In genomic region chr9:91117959-91118651, GRCh38 we compare ENCODE assay signal across 9 cellular contexts.
DNase-seq lines count a peak whose midpoint lies in the region; ATAC-seq, FAIRE-seq and TF ChIP-seq lines count a peak whose summit lies in the region.
"Had no signal": no experiment of that assay in that cellular context is flagged by ENCODE, and none has a peak within 500 bp of the region (broad histone marks: within the 10 kb centered on the region; RNA-seq: fewer than 3 reads in every experiment).

No MANE protein-coding gene starts in this region.

- H3K4me1 Mint-ChIP-seq in HFFc6 (ENCODE audit: low read depth) = peaks cover 50% of the 10 kb centered on the region

- peak overlapping the region; percentile 14 for H3K4me2 ChIP-seq in K562 (ENCODE audit: insufficient read depth, low read length)

- H2AFZ ChIP-seq in K562 (ENCODE audit: low read depth, low read length) = peak overlapping the region; percentile 83

- H3K27ac Mint-ChIP-seq in HFFc6 = peak overlapping the region; percentile 91

- DNase-seq in HFFc6 = peak; percentile 59
- peak in 2 of 4 experiments; percentile 25 to 31 for DNase-seq in K562 (ENCODE audit: extremely low read depth in 1 of 4, low spot score in 3 of 4)
- peak; percentile 15 for DNase-seq in iPS DF 19.7 (ENCODE audit: low read depth, low spot score)
- peak; percentile 89 to 95 for DNase-seq in psoas muscle
- DNase-seq in A673 (ENCODE audit: low spot score) = no peak
- DNase-seq in stimulated activated naive CD4-positive, alpha-beta T cell treated with Interleukin-2 at 50 U/mL for 16 hours (lab: John Stamatoyannopoulos, UW) = no peak
- no peak for DNase-seq in COLO829 (ENCODE audit: low spot score)

- TF ChIP-seq POLR2A in K562 (conservative IDR thresholded peaks at IDR 0.05) = no peak

- peaks cover 3% of the 10 kb centered on the region; the same call in 1 of the 2 replicates for H3K27me3 Mint-ChIP-seq in HFFc6 (ENCODE audit: insufficient read depth)

- H3K27me3 ChIP-seq in K562 (ENCODE audit: control insufficient read depth in 2 of 2, insufficient read depth in 2 of 2, low read length in 2 of 2) (no peaks in the 10 kb centered on the region), psoas muscle (ENCODE audit: insufficient read depth in 3 of 3, low read length in 2 of 3) (no peaks in the 10 kb centered on the region), A673 (replicated peaks; ENCODE audit: insufficient read depth, low read depth, low read length, poor library complexity) (no peaks in the 10 kb centered on the region)

- no peak overlapping the region; a peak in 1 of 4 replicates for H3K9ac ChIP-seq in K562 (ENCODE audit: insufficient read depth in 1 of 2, low read depth in 2 of 2, low read length in 2 of 2)

- ATAC-seq in K562 = peak; percentile 72; the same call in 2 of the 3 replicates
- ATAC-seq in psoas muscle = peak; percentile 96 to 98 (median 97)
- no peak for ATAC-seq in HG03439 (IDR thresholded peaks at IDR 0.05; ENCODE audit: unreplicated experiment)

- intact Hi-C loops in K562 (cut with micrococcal nuclease) = no loop called here
- intact Hi-C loops in psoas muscle (cut with DNase I) = loop anchor here in 1 of 2 donors (1.0 to 5.0 kb wide), 2 partner anchors 18 to 74 kb away; no protein-coding TSS in a partner anchor
- intact Hi-C loops in A673 (cut with micrococcal nuclease; ENCODE audit: unreplicated experiment) = no loop called here

- no peak for FAIRE-seq in K562 (lab: Jason Lieb, UNC)
- FAIRE-seq: colon had no signal

- H3K9me1 ChIP-seq in K562 (ENCODE audit: control insufficient read depth, insufficient read depth, low read length) = no peaks in the 10 kb centered on the region

- TF ChIP-seq EP300 in K562 (IDR thresholded peaks at IDR 0.05; ENCODE audit: low read length) = no peak

- CTCF ChIA-PET in K562 (lab: Yijun Ruan, JAX; ENCODE audit: low intra/inter-chr PET ratio) = no interaction called here
- CTCF ChIA-PET in A673 (lab: Charles Lee) = no interaction called here

- peak overlapping the region; percentile 85 for H3K4me3 Mint-ChIP-seq in HFFc6

- BruUV-seq in K562 (replicated peaks; lab: Mats Ljungman, UMichigan) = no TSS peak
- no TSS peak for BruUV-seq in A673 (replicated peaks; lab: Mats Ljungman, UMichigan)

- H3K27ac ChIP-seq in K562 (ENCODE audit: extremely low read depth, low read depth, low read length) (no peak overlapping the region), psoas muscle (peak overlapping the region; percentile 92), A673 (ENCODE audit: low read depth, low read length, poor library complexity, severe bottlenecking) (no peak overlapping the region)

- 30% methylated on average over 28 of the region's 35 CpGs for WGBS in K562 (ENCODE audit: insufficient coverage, low coverage, missing lambda C conversion rate)
- WGBS in psoas muscle, 3 donors = 4 to 9% (median 6%) methylated on average over 35 of the region's 35 CpGs

- POLR2A ChIA-PET in K562 (lab: Yijun Ruan, JAX) = no interaction called here
- POLR2A ChIA-PET in A673 (lab: Charles Lee; ENCODE audit: low non-redundant PET) = no interaction called here

- H3K4me1 ChIP-seq in K562 (replicated peaks in 1 of 2; ENCODE audit: control insufficient read depth in 2 of 2, insufficient read depth in 2 of 2, low read length in 2 of 2) (peaks cover 8 to 12% of the 10 kb centered on the region in 2 experiments; a peak in 3 of 5 replicates), psoas muscle (peaks cover 30% of the 10 kb centered on the region), A673 (ENCODE audit: insufficient read depth, low read length, poor library complexity, severe bottlenecking) (peaks cover 4% of the 10 kb centered on the region)

- in situ Hi-C loops in K562 (cut with MboI) = no loop called here

- no peaks in the 10 kb centered on the region for H3K9me3 ChIP-seq in K562 (replicated peaks; ENCODE audit: control insufficient read depth, insufficient read depth, low read depth, low read length)
- no peaks in the 10 kb centered on the region for H3K9me3 ChIP-seq in psoas muscle
- H3K9me3 ChIP-seq in A673 (ENCODE audit: low read depth, low read length, poor library complexity, severe bottlenecking) = no peaks in the 10 kb centered on the region

- TF ChIP-seq RAD21 in K562 (CRISPR knock-in tag; conservative IDR thresholded peaks at IDR 0.05 in 1 of 2, IDR thresholded peaks at IDR 0.05 in 1 of 2) = no peak

- H3K36me3 Mint-ChIP-seq in HFFc6 (ENCODE audit: low read depth) = peaks cover 17% of the 10 kb centered on the region

- TF ChIP-seq CTCF in HFFc6 (IDR thresholded peaks at IDR 0.05) (no peak), K562 (IDR thresholded peaks at IDR 0.05 in 2 of 3, conservative IDR thresholded peaks at IDR 0.05 in 1 of 3; ENCODE audit: insufficient read depth in 2 of 3, low read depth in 1 of 3, low read length in 3 of 3) (no peak), psoas muscle (IDR thresholded peaks at IDR 0.05) (no peak), A673 (conservative IDR thresholded peaks at IDR 0.05; ENCODE audit: low read depth, low read length) (no peak)

- peaks cover 12% of the 10 kb centered on the region for H3K9me3 Mint-ChIP-seq in HFFc6

- H3K36me3 ChIP-seq in K562 (ENCODE audit: control insufficient read depth, insufficient read depth, low read length) = no peaks in the 10 kb centered on the region
- H3K36me3 ChIP-seq in psoas muscle (ENCODE audit: insufficient read depth in 1 of 2, low read depth in 1 of 2) = no peaks in the 10 kb centered on the region
- no peaks in the 10 kb centered on the region for H3K36me3 ChIP-seq in A673 (ENCODE audit: insufficient read depth, low read length, poor library complexity, severe bottlenecking)

- no peaks in the 10 kb centered on the region for H3K79me2 ChIP-seq in K562 (ENCODE audit: control insufficient read depth, insufficient read depth, low read length)

- H3K4me3 ChIP-seq in K562 (no peak overlapping the region), psoas muscle (peak overlapping the region; percentile 62), A673 (ENCODE audit: low read depth, low read length, poor library complexity, severe bottlenecking) (no peak overlapping the region)

- H4K20me1 ChIP-seq in K562 (replicated peaks; ENCODE audit: control insufficient read depth, insufficient read depth, low read length) = no peaks in the 10 kb centered on the region

TF ChIP-seq in K562, 482 proteins besides CTCF, POLR2A, EP300 and RAD21 (continues in another document):
- peak; percentile 60 to 74 for TF ChIP-seq E2F6 (IDR thresholded peaks at IDR 0.05; ENCODE audit: borderline replicate concordance in 1 of 2, extremely low read depth in 1 of 2, insufficient read depth in 1 of 2, insufficient read length in 1 of 2, low read depth in 1 of 2, low read length in 1 of 2, poor library complexity in 1 of 2, severe bottlenecking in 1 of 2)
- TF ChIP-seq ZBTB33 (CRISPR knock-in tag; IDR thresholded peaks at IDR 0.05) = peak; percentile 45
- TF ChIP-seq USF2 (CRISPR knock-in tag; IDR thresholded peaks at IDR 0.05) = peak; percentile 78
- no peak for TF ChIP-seq SRF (CRISPR knock-in tag; IDR thresholded peaks at IDR 0.05)
- TF ChIP-seq NFIC (IDR thresholded peaks at IDR 0.05) = peak; percentile 18; the same call in 1 of the 2 replicates
- no peak for TF ChIP-seq ZNF232 (CRISPR knock-in tag; IDR thresholded peaks at IDR 0.05)
- TF ChIP-seq ZNF354B (CRISPR knock-in tag; IDR thresholded peaks at IDR 0.05) = no peak
- peak; percentile 88 for TF ChIP-seq L3MBTL2 (IDR thresholded peaks at IDR 0.05)
- TF ChIP-seq SMAD3 (CRISPR knock-in tag; conservative IDR thresholded peaks at IDR 0.05) = no peak
- TF ChIP-seq BHLHE40 (IDR thresholded peaks at IDR 0.05; ENCODE audit: low read length) = peak; percentile 58
- peak; percentile 55; the same call in 1 of the 2 replicates for TF ChIP-seq RAD51 (IDR thresholded peaks at IDR 0.05; ENCODE audit: borderline replicate concordance, low read depth)

Comparison
In these comparisons a context has a peak if more than half of its experiments do, and no peak if none do; other contexts are left out.
1. DNase-seq: peak in HFFc6 (single experiment), iPS DF 19.7 (single experiment) and psoas muscle (2 of 2); none in A673 (single experiment), stimulated activated naive CD4-positive, alpha-beta T cell treated with Interleukin-2 at 50 U/mL for 16 hours (single experiment) and COLO829 (single experiment).